Comparison of ENCODE assay signal across 8 cellular contexts in genomic region chr18:41955688-41956087, GRCh38. TPM values are rescaled to one million over a fixed set of nuclear protein-coding genes. Genes with fewer than 3 reads are reported as not detected.
DNase-seq lines count a peak whose midpoint lies in the region; ATAC-seq and TF ChIP-seq lines count a peak whose summit lies in the region.

No MANE protein-coding gene starts in this region.

- CTCF ChIA-PET in PC-9 (lab: Charles Lee) = interaction anchor here (0.6 kb wide), 1 partner anchor 18 kb away, joined by 5 read pairs; no protein-coding TSS in a partner anchor

- intact Hi-C loops in PC-9 (cut with micrococcal nuclease; ENCODE audit: unreplicated experiment) (no loop called here), esophagus muscularis mucosa (cut with DNase I) (no loop called here), psoas muscle (cut with DNase I) (no loop called here)

- TF ChIP-seq EP300 in esophagus muscularis mucosa (IDR thresholded peaks at IDR 0.05) = no peak

- DNase-seq in PC-9 = no peak
- DNase-seq in esophagus muscularis mucosa (ENCODE audit: extremely low spot score) = no peak
- DNase-seq in psoas muscle = no peak
- no peak for DNase-seq in activated gamma-delta T cell (lab: John Stamatoyannopoulos, UW)
- no peak for DNase-seq in effector CD8-positive, alpha-beta T cell (lab: John Stamatoyannopoulos, UW)
- no peak for DNase-seq in COR-L47 (lab: John Stamatoyannopoulos, UW)

- WGBS in esophagus muscularis mucosa = 8% methylated on average over 11 of the region's 11 CpGs
- 4 to 5% (median 5%) methylated on average over 11 of the region's 11 CpGs for WGBS in psoas muscle, 3 donors

- H3K9me3 ChIP-seq in PC-9 (ENCODE audit: insufficient read depth, low read depth) (no peaks in the 10 kb centered on the region), esophagus muscularis mucosa (no peaks in the 10 kb centered on the region), psoas muscle (no peaks in the 10 kb centered on the region)

- peak overlapping the region; percentile 89 for H2AFZ ChIP-seq in PC-9

- TF ChIP-seq CTCF in GM12875 (IDR thresholded peaks at IDR 0.05; ENCODE audit: borderline replicate concordance, insufficient read depth, low read depth, low read length) (no peak), PC-9 (conservative IDR thresholded peaks at IDR 0.05) (no peak), esophagus muscularis mucosa (IDR thresholded peaks at IDR 0.05) (no peak), psoas muscle (IDR thresholded peaks at IDR 0.05) (no peak)

- ATAC-seq in psoas muscle (peak in 1 of 4 donors; percentile 47), GM21367 (IDR thresholded peaks at IDR 0.05; ENCODE audit: unreplicated experiment) (no peak)

- H3K4me2 ChIP-seq in PC-9 = peak overlapping the region; percentile 84

- POLR2A ChIA-PET in PC-9 (lab: Charles Lee; ENCODE audit: unreplicated experiment) = no interaction called here

- no peaks in the 10 kb centered on the region for H3F3A ChIP-seq in PC-9 (ENCODE audit: insufficient read depth, low read depth)

- H3K36me3 ChIP-seq in PC-9 (ENCODE audit: low read depth) = no peaks in the 10 kb centered on the region
- peaks cover 0 to 28% (median 12%) of the 10 kb centered on the region in 4 donors for H3K36me3 ChIP-seq in esophagus muscularis mucosa
- H3K36me3 ChIP-seq in psoas muscle (ENCODE audit: insufficient read depth in 1 of 2, low read depth in 1 of 2) = peaks cover 0 to 32% of the 10 kb centered on the region in 2 donors

- BruUV-seq in PC-9 (replicated peaks; lab: Mats Ljungman, UMichigan) = TSS peak; percentile 56

- H3K4me1 ChIP-seq in PC-9 (replicated peaks; ENCODE audit: insufficient read depth) (0 out of 2 replicates have a peak, but pooled peaks cover 14% of the 10 kb centered on the region), esophagus muscularis mucosa (peaks cover 20 to 31% (median 24%) of the 10 kb centered on the region in 4 donors), psoas muscle (peaks cover 16% of the 10 kb centered on the region)

- peaks cover 33% of the 10 kb centered on the region for H3K79me2 ChIP-seq in PC-9 (ENCODE audit: low read depth)

- no peak for TF ChIP-seq POLR2A in esophagus muscularis mucosa (IDR thresholded peaks at IDR 0.05; ENCODE audit: low read depth)

- no peaks in the 10 kb centered on the region for H3K27me3 ChIP-seq in PC-9 (ENCODE audit: insufficient read depth, low read depth)
- H3K27me3 ChIP-seq in esophagus muscularis mucosa = no peaks in the 10 kb centered on the region
- no peaks in the 10 kb centered on the region for H3K27me3 ChIP-seq in psoas muscle (ENCODE audit: insufficient read depth in 3 of 3, low read length in 2 of 3)

- no peaks in the 10 kb centered on the region for H3K9me2 ChIP-seq in PC-9 (ENCODE audit: insufficient read depth)

- peak overlapping the region; percentile 60 for H3K4me3 ChIP-seq in GM12875 (ENCODE audit: low read depth, low read length)
- H3K4me3 ChIP-seq in PC-9 = peak overlapping the region; percentile 96
- peak overlapping the region; percentile 72 to 90 (median 88) for H3K4me3 ChIP-seq in esophagus muscularis mucosa
- peak overlapping the region; percentile 78 for H3K4me3 ChIP-seq in psoas muscle

- H3K27ac ChIP-seq in PC-9 (peak overlapping the region; percentile 57; the same call in 1 of the 2 replicates), esophagus muscularis mucosa (replicated peaks in 1 of 4) (peak overlapping the region; percentile 71 to 80 (median 76)), psoas muscle (peak overlapping the region; percentile 86)

- no peaks in the 10 kb centered on the region for H4K20me1 ChIP-seq in PC-9 (ENCODE audit: insufficient read depth)

RNA-seq across cellular contexts. Expression of gene PIK3C3, which starts 0.7 kb away (rescaled TPM):
- total RNA-seq in PC-9 (2021) (19.9 and 31.4 TPM in 2 replicates), esophagus muscularis mucosa (10 to 100 TPM; 24.3 to 39.1 (median 28.8) TPM), psoas muscle (10 to 100 TPM; 30.8 to 36.2 (median 32.2) TPM)
- 10 to 100 TPM; 19.1 to 39.7 (median 23.9) TPM for polyA plus RNA-seq in psoas muscle
